In the genomic region with DNA sequence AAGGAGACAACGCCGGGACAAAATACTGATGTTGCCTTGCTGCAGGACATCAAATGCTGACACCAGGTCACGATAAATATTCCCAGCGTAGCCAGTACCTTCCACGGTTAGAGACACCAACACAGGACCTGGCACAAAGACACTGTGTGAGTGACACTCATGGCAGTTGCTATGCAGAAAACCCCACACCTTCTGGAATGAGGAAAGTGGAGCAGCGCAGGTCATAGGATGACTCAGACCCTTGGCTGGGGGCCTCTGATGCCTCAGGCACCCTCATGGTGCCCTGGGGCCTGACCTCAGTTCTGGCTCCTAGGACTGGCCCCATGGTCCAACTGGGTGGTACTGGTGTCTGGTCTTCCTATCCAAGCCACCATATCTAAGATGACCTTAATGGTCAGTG, we compare ENCODE assay signal across 22 cellular contexts. TPM values are rescaled to one million over a fixed set of nuclear protein-coding genes. Genes with fewer than 3 reads are reported as not detected.
A peak's percentile ranks its signal among the peaks of the same experiment; 100 is the strongest.
DNase-seq lines count a peak whose midpoint lies in the region; ATAC-seq, FAIRE-seq and TF ChIP-seq lines count a peak whose summit lies in the region.
"Had no signal": no experiment of that assay in that cellular context is flagged by ENCODE, and none has a peak within 500 bp of the region (broad histone marks: within the 10 kb centered on the region; RNA-seq: fewer than 3 reads in every experiment).

No MANE protein-coding gene starts in this region.

- ATAC-seq in activated CD8-positive, alpha-beta T cell treated with anti-CD3 and anti-CD28 coated beads for 36 hours = peak; percentile 67
- no peak for ATAC-seq in activated CD8-positive, alpha-beta T cell treated with anti-CD3 and anti-CD28 coated beads, Interleukin-2, amount 10 ng/mL, durations not matched to agents 7 days and 5 days
- ATAC-seq in esophagus mucosa (peak; percentile 67), GM18502 (IDR thresholded peaks at IDR 0.05; ENCODE audit: poor library complexity, unreplicated experiment) (no peak)
- ATAC-seq in stimulated activated naive CD8-positive, alpha-beta T cell treated with anti-CD3 and anti-CD28 coated beads, Interleukin-15, Interleukin-2, amounts not matched to agents 100 U/mL and 50 U/mL, for 24 hours = peak; percentile 39
- ATAC-seq: GM12878, left colon, right cardiac atrium had no signal

- H3K9me3 Mint-ChIP-seq in activated CD8-positive, alpha-beta T cell treated with anti-CD3 and anti-CD28 coated beads for 36 hours = no peaks in the 10 kb centered on the region
- no peaks in the 10 kb centered on the region for H3K9me3 Mint-ChIP-seq in activated CD8-positive, alpha-beta T cell treated with anti-CD3 and anti-CD28 coated beads, Interleukin-2, amount 10 ng/mL, durations not matched to agents 7 days and 5 days (ENCODE audit: insufficient read depth)
- H3K9me3 Mint-ChIP-seq: activated B cell treated with CpG ODN at 0.5 μM for 24 hours; stimulated activated naive CD8-positive, alpha-beta T cell treated with anti-CD3 and anti-CD28 coated beads, Interleukin-15, Interleukin-2, amounts not matched to agents 100 ng/mL and 50 ng/mL, for 24 hours; T-helper 1 cell treated with Interleukin-12 subunit alpha and Interleukin-12 subunit beta and Interleukin-4 antibody, amounts not matched to agents 30 μg/mL and 1 μg/mL, for 36 hours had no signal

- H3K4me3 Mint-ChIP-seq in activated CD8-positive, alpha-beta T cell treated with anti-CD3 and anti-CD28 coated beads for 36 hours = no peak overlapping the region
- no peak overlapping the region for H3K4me3 Mint-ChIP-seq in activated CD8-positive, alpha-beta T cell treated with anti-CD3 and anti-CD28 coated beads, Interleukin-2, amount 10 ng/mL, durations not matched to agents 7 days and 5 days
- H3K4me3 Mint-ChIP-seq: activated B cell treated with CpG ODN at 0.5 μM for 24 hours; CD4-positive, alpha-beta memory T cell; stimulated activated naive CD8-positive, alpha-beta T cell treated with anti-CD3 and anti-CD28 coated beads, Interleukin-15, Interleukin-2, amounts not matched to agents 100 ng/mL and 50 ng/mL, for 24 hours; T-helper 1 cell treated with Interleukin-12 subunit alpha and Interleukin-12 subunit beta and Interleukin-4 antibody, amounts not matched to agents 30 μg/mL and 1 μg/mL, for 36 hours had no signal

- H3K4me1 Mint-ChIP-seq in activated CD8-positive, alpha-beta T cell treated with anti-CD3 and anti-CD28 coated beads for 36 hours (ENCODE audit: low read depth) = no peaks in the 10 kb centered on the region
- no peaks in the 10 kb centered on the region for H3K4me1 Mint-ChIP-seq in activated CD8-positive, alpha-beta T cell treated with anti-CD3 and anti-CD28 coated beads, Interleukin-2, amount 10 ng/mL, durations not matched to agents 7 days and 5 days (ENCODE audit: low read depth)

- TF ChIP-seq CTCF in activated CD8-positive, alpha-beta T cell treated with anti-CD3 and anti-CD28 coated beads for 36 hours (IDR thresholded peaks at IDR 0.05) = no peak
- TF ChIP-seq CTCF in D721Med (IDR thresholded peaks at IDR 0.05; ENCODE audit: insufficient read depth, missing control alignments) = no peak

- H3K27ac Mint-ChIP-seq in activated CD8-positive, alpha-beta T cell treated with anti-CD3 and anti-CD28 coated beads for 36 hours = no peak overlapping the region
- H3K27ac Mint-ChIP-seq in activated CD8-positive, alpha-beta T cell treated with anti-CD3 and anti-CD28 coated beads, Interleukin-2, amount 10 ng/mL, durations not matched to agents 7 days and 5 days = no peak overlapping the region
- H3K27ac Mint-ChIP-seq: activated B cell treated with CpG ODN at 0.5 μM for 24 hours; stimulated activated naive CD8-positive, alpha-beta T cell treated with anti-CD3 and anti-CD28 coated beads, Interleukin-15, Interleukin-2, amounts not matched to agents 100 ng/mL and 50 ng/mL, for 24 hours; T-helper 1 cell treated with Interleukin-12 subunit alpha and Interleukin-12 subunit beta and Interleukin-4 antibody, amounts not matched to agents 30 μg/mL and 1 μg/mL, for 36 hours had no signal

- no peak for FAIRE-seq in D721Med (lab: Jason Lieb, UNC)
- FAIRE-seq: GM12878 had no signal

- H3K36me3 Mint-ChIP-seq in activated CD8-positive, alpha-beta T cell treated with anti-CD3 and anti-CD28 coated beads for 36 hours (ENCODE audit: low read depth) = no peaks in the 10 kb centered on the region
- no peaks in the 10 kb centered on the region for H3K36me3 Mint-ChIP-seq in activated CD8-positive, alpha-beta T cell treated with anti-CD3 and anti-CD28 coated beads, Interleukin-2, amount 10 ng/mL, durations not matched to agents 7 days and 5 days (ENCODE audit: low read depth)
- H3K36me3 Mint-ChIP-seq: CD4-positive, alpha-beta memory T cell had no signal

- POLR2A ChIA-PET in activated CD8-positive, alpha-beta T cell treated with anti-CD3 and anti-CD28 coated beads for 36 hours (lab: Charles Lee) = no interaction called here
- POLR2A ChIA-PET in activated CD8-positive, alpha-beta T cell treated with anti-CD3 and anti-CD28 coated beads, Interleukin-2, amount 10 ng/mL, durations not matched to agents 7 days and 5 days (lab: Charles Lee) = no interaction called here

- no peak for DNase-seq in activated CD8-positive, alpha-beta T cell treated with anti-CD3 and anti-CD28 coated beads for 36 hours
- no peak for DNase-seq in activated CD8-positive, alpha-beta T cell treated with anti-CD3 and anti-CD28 coated beads, Interleukin-2, amount 10 ng/mL, durations not matched to agents 7 days and 5 days
- DNase-seq in NCI-H226 = peak; percentile 60
- DNase-seq in stimulated activated naive CD8-positive, alpha-beta T cell treated with anti-CD3 and anti-CD28 coated beads, Interleukin-15, Interleukin-2, amounts not matched to agents 100 U/mL and 50 U/mL, for 24 hours = no peak
- no peak for DNase-seq in NCI-H2107 treated with DMSO at 0.1 percent for 48 hours (lab: John Stamatoyannopoulos, UW; ENCODE audit: unreplicated experiment)
- no peak for DNase-seq in D721Med (ENCODE audit: insufficient read length, low spot score)
- DNase-seq: activated B cell treated with CpG ODN at 0.5 μM for 24 hours; amygdala; CD4-positive, alpha-beta memory T cell; effector memory CD4-positive, alpha-beta T cell; hypothalamus; left colon; SHP77 had no signal

- CTCF ChIA-PET in activated CD8-positive, alpha-beta T cell treated with anti-CD3 and anti-CD28 coated beads for 36 hours (lab: Charles Lee) = interaction anchor here (1.4 kb wide), 1 partner anchor 9 kb away, joined by 7 read pairs; no protein-coding TSS in a partner anchor
- CTCF ChIA-PET in activated CD8-positive, alpha-beta T cell treated with anti-CD3 and anti-CD28 coated beads, Interleukin-2, amount 10 ng/mL, durations not matched to agents 7 days and 5 days (lab: Charles Lee) = interaction anchor here (1.0 kb wide), 1 partner anchor 9 kb away, joined by 3 read pairs; no protein-coding TSS in a partner anchor

- H3K27me3 Mint-ChIP-seq in activated CD8-positive, alpha-beta T cell treated with anti-CD3 and anti-CD28 coated beads for 36 hours = peaks cover under 1% of the 10 kb centered on the region
- peaks cover 3% of the 10 kb centered on the region for H3K27me3 Mint-ChIP-seq in activated CD8-positive, alpha-beta T cell treated with anti-CD3 and anti-CD28 coated beads, Interleukin-2, amount 10 ng/mL, durations not matched to agents 7 days and 5 days (ENCODE audit: low read depth)
- H3K27me3 Mint-ChIP-seq: activated B cell treated with CpG ODN at 0.5 μM for 24 hours; CD4-positive, alpha-beta memory T cell; stimulated activated naive CD8-positive, alpha-beta T cell treated with anti-CD3 and anti-CD28 coated beads, Interleukin-15, Interleukin-2, amounts not matched to agents 100 ng/mL and 50 ng/mL, for 24 hours had no signal

- intact Hi-C loops in activated CD8-positive, alpha-beta T cell treated with anti-CD3 and anti-CD28 coated beads for 36 hours (cut with micrococcal nuclease) = no loop called here

RNA-seq across cellular contexts. Expression of gene DCST2, which starts 7.0 kb away (rescaled TPM):
- under 1 TPM; 0.20 to 0.36 TPM for total RNA-seq in activated CD8-positive, alpha-beta T cell treated with anti-CD3 and anti-CD28 coated beads for 36 hours
- under 1 TPM; 0.24 to 0.37 TPM for total RNA-seq in activated CD8-positive, alpha-beta T cell treated with anti-CD3 and anti-CD28 coated beads, Interleukin-2, amount 10 ng/mL, durations not matched to agents 7 days and 5 days
- 1.3 TPM for total RNA-seq in esophagus mucosa

RNA-seq across cellular contexts. Expression of gene DCST1, which starts 7.0 kb away (rescaled TPM):
- total RNA-seq in activated CD8-positive, alpha-beta T cell treated with anti-CD3 and anti-CD28 coated beads for 36 hours = not detected
- total RNA-seq in activated CD8-positive, alpha-beta T cell treated with anti-CD3 and anti-CD28 coated beads, Interleukin-2, amount 10 ng/mL, durations not matched to agents 7 days and 5 days = not detected
- 0.32 TPM for total RNA-seq in esophagus mucosa
- total RNA-seq: activated B cell treated with CpG ODN at 0.5 μM for 24 hours; activated CD8-positive, alpha-beta memory T cell treated with anti-CD3 and anti-CD28 coated beads for 36 hours; G401; GM12878; right cardiac atrium; ureter had no signal

RNA-seq across cellular contexts. Expression of gene ZBTB7B, which starts 24.0 kb away (rescaled TPM):
- 10 to 100 TPM; 26.3 to 26.5 TPM for total RNA-seq in activated CD8-positive, alpha-beta T cell treated with anti-CD3 and anti-CD28 coated beads for 36 hours
- total RNA-seq in activated CD8-positive, alpha-beta T cell treated with anti-CD3 and anti-CD28 coated beads, Interleukin-2, amount 10 ng/mL, durations not matched to agents 7 days and 5 days = 10 to 100 TPM; 35.5 to 42.5 TPM
- 132 TPM for total RNA-seq in esophagus mucosa

RNA-seq across cellular contexts. Expression of gene ADAM15, which starts 24.5 kb away (rescaled TPM):
- total RNA-seq in activated CD8-positive, alpha-beta T cell treated with anti-CD3 and anti-CD28 coated beads for 36 hours = 10 to 100 TPM; 36.4 to 37.2 TPM
- total RNA-seq in activated CD8-positive, alpha-beta T cell treated with anti-CD3 and anti-CD28 coated beads, Interleukin-2, amount 10 ng/mL, durations not matched to agents 7 days and 5 days = 10 to 100 TPM; 29.7 to 29.8 TPM
- 167 TPM for total RNA-seq in esophagus mucosa

RNA-seq across cellular contexts. Expression of gene LENEP, which starts 33.2 kb away (rescaled TPM):
- total RNA-seq in activated CD8-positive, alpha-beta T cell treated with anti-CD3 and anti-CD28 coated beads for 36 hours = not detected
- 1 to 10 TPM in 1 of 2 experiments, under 1 TPM in 1; 0.91 to 1.1 TPM for total RNA-seq in activated CD8-positive, alpha-beta T cell treated with anti-CD3 and anti-CD28 coated beads, Interleukin-2, amount 10 ng/mL, durations not matched to agents 7 days and 5 days
- not detected for total RNA-seq in esophagus mucosa
- total RNA-seq: G401, right cardiac atrium had no signal

Comparison
In these comparisons a context has a peak if more than half of its experiments do, and no peak if none do; other contexts are left out.
1. ATAC-seq: peak in activated CD8-positive, alpha-beta T cell treated with anti-CD3 and anti-CD28 coated beads for 36 hours (single experiment), esophagus mucosa (single experiment) and stimulated activated naive CD8-positive, alpha-beta T cell treated with anti-CD3 and anti-CD28 coated beads, Interleukin-15, Interleukin-2, amounts not matched to agents 100 U/mL and 50 U/mL, for 24 hours (single experiment); none in activated CD8-positive, alpha-beta T cell treated with anti-CD3 and anti-CD28 coated beads, Interleukin-2, amount 10 ng/mL, durations not matched to agents 7 days and 5 days (single experiment) and GM18502 (single experiment).